Comparison of ENCODE assay signal across 8 cellular contexts in the genomic region with DNA sequence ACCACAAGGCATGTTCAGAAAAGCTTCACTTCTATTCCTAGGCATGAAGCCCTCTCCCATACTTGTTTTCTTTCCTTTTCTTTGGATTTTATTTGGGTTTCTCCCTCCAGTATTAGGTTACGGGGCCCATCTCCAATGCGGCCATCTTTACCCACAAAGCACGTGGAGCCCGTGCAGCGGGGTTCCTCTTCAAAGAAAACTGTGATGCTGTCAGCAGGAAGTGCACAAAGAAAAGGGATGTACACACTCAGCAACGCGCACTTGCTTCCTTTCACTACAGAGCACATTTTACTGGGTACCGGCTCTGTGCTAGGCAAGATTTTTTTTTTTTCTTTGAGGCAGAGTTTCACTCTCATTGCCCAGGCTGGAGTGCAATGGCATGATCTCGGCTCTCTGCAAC.
A peak's percentile ranks its signal among the peaks of the same experiment; 100 is the strongest.
DNase-seq lines count a peak whose midpoint lies in the region; ATAC-seq and TF ChIP-seq lines count a peak whose summit lies in the region.

No MANE protein-coding gene starts in this region.

- H3K36me3 Mint-ChIP-seq in IgD-negative memory B cell: peaks cover 2% of the 10 kb centered on the region

- no peak overlapping the region for H3K27ac ChIP-seq in effector memory CD4-positive, alpha-beta T cell (ENCODE audit: insufficient read depth, low read length, poor library complexity, severe bottlenecking)
- H3K27ac ChIP-seq in A673 (ENCODE audit: low read depth, low read length, poor library complexity, severe bottlenecking): no peak overlapping the region

- no peak overlapping the region for H3K4me3 ChIP-seq in effector memory CD4-positive, alpha-beta T cell (ENCODE audit: insufficient read depth, low read depth, low read length, poor library complexity, severe bottlenecking)
- H3K4me3 ChIP-seq in A673 (ENCODE audit: low read depth, low read length, poor library complexity, severe bottlenecking): no peak overlapping the region

- no peaks in the 10 kb centered on the region for H3K36me3 ChIP-seq in effector memory CD4-positive, alpha-beta T cell (ENCODE audit: control insufficient read depth, insufficient read depth, low read length)
- H3K36me3 ChIP-seq in A673 (ENCODE audit: insufficient read depth, low read length, poor library complexity, severe bottlenecking): no peaks in the 10 kb centered on the region

- H3K9me3 Mint-ChIP-seq in IgD-negative memory B cell: peaks cover 0 to 5% (median 5%) of the 10 kb centered on the region in 3 donors

- peak overlapping the region in 3 of 4 donors; percentile 23 to 72 (median 35) for H3K4me3 Mint-ChIP-seq in IgD-negative memory B cell

- CTCF ChIA-PET in A673 (lab: Charles Lee): no interaction called here

- intact Hi-C loops in A673 (cut with micrococcal nuclease; ENCODE audit: unreplicated experiment): no loop called here

- peaks cover 0 to 3% (median 0%) of the 10 kb centered on the region in 3 donors for H3K4me1 Mint-ChIP-seq in IgD-negative memory B cell

- BruUV-seq in A673 (replicated peaks; lab: Mats Ljungman, UMichigan): no TSS peak

- no peak overlapping the region for H3K27ac Mint-ChIP-seq in IgD-negative memory B cell

- TF ChIP-seq CTCF in A673 (conservative IDR thresholded peaks at IDR 0.05; ENCODE audit: low read depth, low read length): no peak

- peak; percentile 43 for DNase-seq in activated CD4-positive, alpha-beta T cell treated with anti-CD3 and anti-CD28 coated beads, Interleukin-2, amount 50 U/mL, for 1 hour
- DNase-seq in effector memory CD4-positive, alpha-beta T cell: peak in 2 of 3 donors; percentile 3 to 10
- DNase-seq in stimulated activated CD4-positive, alpha-beta T cell treated with anti-CD3 and anti-CD28 coated beads, Interleukin-4, amount 100 ng/mL, for 24 hours: peak; percentile 40
- no peak for DNase-seq in dermis blood vessel endothelial cell
- no peak for DNase-seq in A673 (ENCODE audit: low spot score)
- no peak for DNase-seq in NCI-H1417 treated with DMSO at 0.1 percent for 48 hours (lab: John Stamatoyannopoulos, UW)

- no peaks in the 10 kb centered on the region for H3K27me3 ChIP-seq in effector memory CD4-positive, alpha-beta T cell (replicated peaks; ENCODE audit: control insufficient read depth, insufficient read depth, low read length, poor library complexity, severe bottlenecking)
- H3K27me3 ChIP-seq in A673 (replicated peaks; ENCODE audit: insufficient read depth, low read depth, low read length, poor library complexity): no peaks in the 10 kb centered on the region

- ATAC-seq in HG02798 (IDR thresholded peaks at IDR 0.05; ENCODE audit: poor library complexity, unreplicated experiment): no peak

- H3K27me3 Mint-ChIP-seq in IgD-negative memory B cell: no peaks in the 10 kb centered on the region

- peaks cover 2% of the 10 kb centered on the region for H3K4me1 ChIP-seq in effector memory CD4-positive, alpha-beta T cell (ENCODE audit: control insufficient read depth, insufficient read depth, low read length, poor library complexity, severe bottlenecking)
- no peaks in the 10 kb centered on the region for H3K4me1 ChIP-seq in A673 (ENCODE audit: insufficient read depth, low read length, poor library complexity, severe bottlenecking)

- POLR2A ChIA-PET in A673 (lab: Charles Lee; ENCODE audit: low non-redundant PET): no interaction called here

- no peaks in the 10 kb centered on the region for H3K9me3 ChIP-seq in effector memory CD4-positive, alpha-beta T cell (ENCODE audit: control insufficient read depth, low read length)
- no peaks in the 10 kb centered on the region for H3K9me3 ChIP-seq in A673 (ENCODE audit: low read depth, low read length, poor library complexity, severe bottlenecking)

Comparison
In these comparisons a context has a peak if more than half of its experiments do, and no peak if none do; other contexts are left out.
1. DNase-seq: peak in activated CD4-positive, alpha-beta T cell treated with anti-CD3 and anti-CD28 coated beads, Interleukin-2, amount 50 U/mL, for 1 hour (single experiment), effector memory CD4-positive, alpha-beta T cell (2 of 3) and stimulated activated CD4-positive, alpha-beta T cell treated with anti-CD3 and anti-CD28 coated beads, Interleukin-4, amount 100 ng/mL, for 24 hours (single experiment); none in dermis blood vessel endothelial cell (single experiment), A673 (single experiment) and NCI-H1417 treated with DMSO at 0.1 percent for 48 hours (single experiment).